ENCODE assay signal across 13 cellular contexts in the genomic region with DNA sequence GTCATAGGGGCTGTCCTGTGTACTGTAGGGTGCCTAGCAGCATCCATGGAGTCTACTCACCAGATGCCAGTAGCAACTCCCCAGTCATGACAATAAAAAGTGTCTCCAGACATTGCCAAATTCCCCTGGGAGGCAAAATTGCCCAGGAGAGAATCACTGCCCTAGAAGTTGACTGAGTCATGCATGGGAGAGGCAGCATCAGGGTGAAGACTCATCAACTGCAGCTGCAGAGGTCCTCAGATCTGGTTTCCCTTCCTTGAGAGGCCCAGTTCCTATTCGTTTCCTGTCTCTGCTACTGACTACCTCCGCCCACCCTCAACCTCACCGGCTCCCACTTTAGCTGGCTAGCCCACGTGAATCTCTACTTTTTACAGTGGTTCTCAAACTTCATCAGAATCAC.
DNase-seq lines count a peak whose midpoint lies in the region; ATAC-seq, FAIRE-seq and TF ChIP-seq lines count a peak whose summit lies in the region.
"Had no signal": no experiment of that assay in that cellular context is flagged by ENCODE, and none has a peak within 500 bp of the region (broad histone marks: within the 10 kb centered on the region; RNA-seq: fewer than 3 reads in every experiment).

No MANE protein-coding gene starts in this region.

- no peak overlapping the region for H3K27ac ChIP-seq in A549

- DNase-seq in A549 (ENCODE audit: low read depth in 1 of 2, low spot score in 1 of 2), result peak in 1 of 2 experiments; percentile 46
- peak; percentile 6 for DNase-seq in GM13977 (ENCODE audit: low spot score)
- DNase-seq in NOMO-1 treated with DMSO at 0.1 percent for 48 hours (lab: John Stamatoyannopoulos, UW; ENCODE audit: unreplicated experiment), result peak; percentile 30
- peak; percentile 53 for DNase-seq in fibroblast of the conjunctiva (ENCODE audit: low read depth)
- no peak for DNase-seq in DMS53 treated with DMSO at 0.1 percent for 48 hours (lab: John Stamatoyannopoulos, UW; ENCODE audit: unreplicated experiment)
- DNase-seq: effector CD4-positive, alpha-beta T cell; NCI-H1436; small intestine had no signal

- ATAC-seq in A549 (peak; percentile 66 to 68), GM21367 (IDR thresholded peaks at IDR 0.05; ENCODE audit: unreplicated experiment) (no peak), GM19328 (IDR thresholded peaks at IDR 0.05; ENCODE audit: unreplicated experiment) (no peak), GM21515 (IDR thresholded peaks at IDR 0.05; ENCODE audit: unreplicated experiment) (no peak)
- ATAC-seq: left lobe of liver, Right ventricle myocardium inferior had no signal

- in situ Hi-C loops in GM13977 (cut with MboI; ENCODE audit: low pct_unique_long_range_greater_than_20kb, low sequenced_read_pairs, unreplicated experiment), result no loop called here

- TF ChIP-seq POLR2A in A549 (IDR thresholded peaks at IDR 0.05; ENCODE audit: low read length), result no peak

- no peak for TF ChIP-seq RAD21 in A549 (conservative IDR thresholded peaks at IDR 0.05 in 1 of 2, IDR thresholded peaks at IDR 0.05 in 1 of 2)

- no peak for TF ChIP-seq CTCF in A549 (IDR thresholded peaks at IDR 0.05)
- TF ChIP-seq CTCF in GM13977 (IDR thresholded peaks at IDR 0.05; ENCODE audit: extremely low read depth, insufficient read depth, missing control alignments), result no peak

- CTCF ChIA-PET in A549 (lab: Yijun Ruan, JAX), result interaction anchor here (0.8 kb wide), 1 partner anchor 46 kb away, joined by 3 read pairs; no protein-coding TSS in a partner anchor

- H3K4me3 ChIP-seq in A549, result no peak overlapping the region

- FAIRE-seq in A549 (lab: Jason Lieb, UNC), result no peak
- FAIRE-seq: small intestine had no signal

- POLR2A ChIA-PET in A549 (lab: Yijun Ruan, JAX), result no interaction called here

- 18% methylated on average over 4 of the region's 4 CpGs for WGBS in A549 (ENCODE audit: missing lambda C conversion rate)

- H3K4me2 ChIP-seq in A549, result no peak overlapping the region

- TF ChIP-seq EP300 in A549 (IDR thresholded peaks at IDR 0.05), result no peak

- H3K4me1 ChIP-seq in A549, result no peaks in the 10 kb centered on the region

- H3K9me3 ChIP-seq in A549, result no peaks in the 10 kb centered on the region

TF ChIP-seq in A549, 52 proteins besides CTCF, POLR2A, EP300 and RAD21:
- TF ChIP-seq USF2 (IDR thresholded peaks at IDR 0.05), result no peak
- TF ChIP-seq CEBPB (IDR thresholded peaks at IDR 0.05), result no peak
- TF ChIP-seq HOXB13 (CRISPR knock-in tag; IDR thresholded peaks at IDR 0.05; ENCODE audit: low read depth), result no peak
- no peak for TF ChIP-seq BHLHE40 (IDR thresholded peaks at IDR 0.05; ENCODE audit: low read depth, low read length)
- no peak for TF ChIP-seq ZFP36 (IDR thresholded peaks at IDR 0.05; ENCODE audit: borderline replicate concordance, partially characterized antibody)
- TF ChIP-seq GATA3 (IDR thresholded peaks at IDR 0.05; ENCODE audit: borderline replicate concordance), result no peak
- TF ChIP-seq ZSCAN20 (CRISPR knock-in tag; IDR thresholded peaks at IDR 0.05), result no peak
- TF ChIP-seq RFX5 (IDR thresholded peaks at IDR 0.05), result no peak
- TF ChIP-seq HDAC2 (IDR thresholded peaks at IDR 0.05), result no peak
- TF ChIP-seq HOXB5 (CRISPR knock-in tag; IDR thresholded peaks at IDR 0.05), result no peak
- no peak for TF ChIP-seq CBX2 (IDR thresholded peaks at IDR 0.05; ENCODE audit: borderline replicate concordance, low read depth)
- no peak for TF ChIP-seq HES2 (IDR thresholded peaks at IDR 0.05)
- no peak for TF ChIP-seq MYC (IDR thresholded peaks at IDR 0.05; ENCODE audit: borderline replicate concordance, low read length)

Comparison
In these comparisons a context has a peak if more than half of its experiments do, and no peak if none do; other contexts are left out.
1. ATAC-seq: peak in A549 (2 of 2); none in GM21367 (single experiment), GM19328 (single experiment) and GM21515 (single experiment).